Comparison of ENCODE assay signal across 10 cellular contexts in the genomic region with DNA sequence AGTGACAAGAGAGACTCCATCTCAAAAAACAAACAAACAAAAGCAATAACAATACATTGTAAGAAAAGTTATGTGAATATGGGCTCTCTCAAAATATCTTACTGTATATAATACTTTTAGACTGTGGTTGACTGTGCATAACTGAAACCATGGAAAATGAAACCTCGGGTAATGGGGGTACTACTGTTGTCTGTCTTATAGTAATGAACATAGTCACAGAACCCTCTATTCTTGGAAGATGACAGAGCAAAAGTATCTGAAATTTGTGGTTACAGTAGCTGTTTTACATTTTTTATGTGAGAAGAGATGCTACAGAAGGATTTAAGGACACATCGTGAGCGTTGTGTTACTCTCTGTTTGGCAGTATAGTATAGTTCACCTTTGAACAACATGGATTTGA.
DNase-seq lines count a peak whose midpoint lies in the region; ATAC-seq and FAIRE-seq lines count a peak whose summit lies in the region.
"Had no signal": no experiment of that assay in that cellular context is flagged by ENCODE, and none has a peak within 500 bp of the region (broad histone marks: within the 10 kb centered on the region; RNA-seq: fewer than 3 reads in every experiment).

No MANE protein-coding gene starts in this region.

- intact Hi-C loops in activated CD4-positive, alpha-beta T cell treated with anti-CD3 and anti-CD28 coated beads for 36 hours (cut with DNase I, micrococcal nuclease), result loop anchor here (1.0 to 5.0 kb wide), 5 partner anchors 21 to 69 kb away; no protein-coding TSS in a partner anchor

- no peak overlapping the region for H3K27ac ChIP-seq in small intestine (ENCODE audit: low read depth in 1 of 2, low read length in 1 of 2)

- FAIRE-seq in small intestine (lab: Jason Lieb, UNC), result no peak

- 69 to 83% (median 78%) methylated on average over 3 of the region's 3 CpGs for WGBS in small intestine, 3 donors

- H3K36me3 ChIP-seq in small intestine (ENCODE audit: control insufficient read depth in 2 of 2, insufficient read depth in 2 of 2, low read length in 2 of 2), result no peaks in the 10 kb centered on the region

- POLR2A ChIA-PET in activated CD4-positive, alpha-beta T cell treated with anti-CD3 and anti-CD28 coated beads for 36 hours (lab: Charles Lee), result interaction anchor here (0.6 kb wide), 1 partner anchor 24 kb away, joined by 3 read pairs; no protein-coding TSS in a partner anchor

- peaks cover 75% of the 10 kb centered on the region for H3K4me1 Mint-ChIP-seq in activated CD4-positive, alpha-beta T cell treated with anti-CD3 and anti-CD28 coated beads for 36 hours
- H3K4me1 Mint-ChIP-seq in activated naive CD8-positive, alpha-beta T cell treated with anti-CD3 and anti-CD28 coated beads for 36 hours, result peaks cover 65% of the 10 kb centered on the region
- H3K4me1 Mint-ChIP-seq in stimulated activated memory B cell treated with anti-CD40 and anti-IgM and Interleukin-4, amounts not matched to agents 10 μg/mL and 1 μg/mL and 100 μg/mL, for 72 hours, result peaks cover 76% of the 10 kb centered on the region

- H3K4me1 ChIP-seq in small intestine (ENCODE audit: control insufficient read depth in 2 of 2, insufficient read depth in 1 of 2, low read depth in 1 of 2, low read length in 1 of 2), result peaks cover 0 to 14% of the 10 kb centered on the region in 2 donors

- H3K27me3 ChIP-seq in small intestine (ENCODE audit: control insufficient read depth in 2 of 2, insufficient read depth in 2 of 2, low read length in 2 of 2), result no peaks in the 10 kb centered on the region

- no peaks in the 10 kb centered on the region for H3K9me3 Mint-ChIP-seq in activated CD4-positive, alpha-beta T cell treated with anti-CD3 and anti-CD28 coated beads for 36 hours (ENCODE audit: low read depth)
- peaks cover 4% of the 10 kb centered on the region for H3K9me3 Mint-ChIP-seq in activated naive CD8-positive, alpha-beta T cell treated with anti-CD3 and anti-CD28 coated beads for 36 hours
- no peaks in the 10 kb centered on the region for H3K9me3 Mint-ChIP-seq in stimulated activated memory B cell treated with anti-CD40 and anti-IgM and Interleukin-4, amounts not matched to agents 10 μg/mL and 1 μg/mL and 100 μg/mL, for 72 hours

- CTCF ChIA-PET in activated CD4-positive, alpha-beta T cell treated with anti-CD3 and anti-CD28 coated beads for 36 hours (lab: Charles Lee), result interaction anchor here (0.6 to 1.7 kb wide), 10 partner anchors 9 to 139 kb away, joined by 3 to 4 read pairs (median 4); no protein-coding TSS in a partner anchor

- no peaks in the 10 kb centered on the region for H3K9me3 ChIP-seq in small intestine (ENCODE audit: control insufficient read depth, low read depth)

- H3K36me3 Mint-ChIP-seq in activated CD4-positive, alpha-beta T cell treated with anti-CD3 and anti-CD28 coated beads for 36 hours (ENCODE audit: low read depth), result no peaks in the 10 kb centered on the region
- H3K36me3 Mint-ChIP-seq in activated naive CD8-positive, alpha-beta T cell treated with anti-CD3 and anti-CD28 coated beads for 36 hours, result peaks cover 8% of the 10 kb centered on the region
- H3K36me3 Mint-ChIP-seq in stimulated activated memory B cell treated with anti-CD40 and anti-IgM and Interleukin-4, amounts not matched to agents 10 μg/mL and 1 μg/mL and 100 μg/mL, for 72 hours, result peaks cover 5% of the 10 kb centered on the region

- H3K4me3 Mint-ChIP-seq in activated CD4-positive, alpha-beta T cell treated with anti-CD3 and anti-CD28 coated beads for 36 hours, result peak overlapping the region; percentile 60
- H3K4me3 Mint-ChIP-seq in activated naive CD8-positive, alpha-beta T cell treated with anti-CD3 and anti-CD28 coated beads for 36 hours, result peak overlapping the region; percentile 42
- peak overlapping the region; percentile 46 for H3K4me3 Mint-ChIP-seq in stimulated activated memory B cell treated with anti-CD40 and anti-IgM and Interleukin-4, amounts not matched to agents 10 μg/mL and 1 μg/mL and 100 μg/mL, for 72 hours

- H3K27ac Mint-ChIP-seq in activated CD4-positive, alpha-beta T cell treated with anti-CD3 and anti-CD28 coated beads for 36 hours, result peak overlapping the region; percentile 73
- peak overlapping the region; percentile 67 for H3K27ac Mint-ChIP-seq in activated naive CD8-positive, alpha-beta T cell treated with anti-CD3 and anti-CD28 coated beads for 36 hours
- H3K27ac Mint-ChIP-seq in stimulated activated memory B cell treated with anti-CD40 and anti-IgM and Interleukin-4, amounts not matched to agents 10 μg/mL and 1 μg/mL and 100 μg/mL, for 72 hours, result peak overlapping the region; percentile 74

- no peak for DNase-seq in activated CD4-positive, alpha-beta T cell treated with anti-CD3 and anti-CD28 coated beads for 36 hours
- DNase-seq in activated CD4-positive, alpha-beta T cell treated with anti-CD3 and anti-CD28 coated beads for 1 hour, result no peak
- no peak for DNase-seq in activated naive CD8-positive, alpha-beta T cell treated with anti-CD3 and anti-CD28 coated beads for 36 hours
- DNase-seq in NCI-H2029 (lab: John Stamatoyannopoulos, UW) (no peak), small intestine (no peak), SKM-1 treated with dmso at 0.1 percent for 144 hours (lab: John Stamatoyannopoulos, UW; ENCODE audit: unreplicated experiment) (no peak)
- DNase-seq: ACHN, left cardiac atrium had no signal

- H3K27me3 Mint-ChIP-seq in activated CD4-positive, alpha-beta T cell treated with anti-CD3 and anti-CD28 coated beads for 36 hours, result no peaks in the 10 kb centered on the region
- no peaks in the 10 kb centered on the region for H3K27me3 Mint-ChIP-seq in activated naive CD8-positive, alpha-beta T cell treated with anti-CD3 and anti-CD28 coated beads for 36 hours
- no peaks in the 10 kb centered on the region for H3K27me3 Mint-ChIP-seq in stimulated activated memory B cell treated with anti-CD40 and anti-IgM and Interleukin-4, amounts not matched to agents 10 μg/mL and 1 μg/mL and 100 μg/mL, for 72 hours

- ATAC-seq in activated CD4-positive, alpha-beta T cell treated with anti-CD3 and anti-CD28 coated beads for 36 hours, result peak; percentile 92
- ATAC-seq in HG03159 (IDR thresholded peaks at IDR 0.05; ENCODE audit: unreplicated experiment), result peak; percentile 73
- peak; percentile 52 for ATAC-seq in stimulated activated memory B cell treated with anti-CD40 and anti-IgM and Interleukin-4, amounts not matched to agents 10 μg/mL and 1 μg/mL and 100 μg/mL, for 72 hours
- ATAC-seq: left cardiac atrium had no signal

- H3K4me3 ChIP-seq in small intestine (ENCODE audit: low read depth in 1 of 2, low read length in 2 of 2), result no peak overlapping the region
